Comparison of ENCODE assay signal across 7 cellular contexts in the genomic region with DNA sequence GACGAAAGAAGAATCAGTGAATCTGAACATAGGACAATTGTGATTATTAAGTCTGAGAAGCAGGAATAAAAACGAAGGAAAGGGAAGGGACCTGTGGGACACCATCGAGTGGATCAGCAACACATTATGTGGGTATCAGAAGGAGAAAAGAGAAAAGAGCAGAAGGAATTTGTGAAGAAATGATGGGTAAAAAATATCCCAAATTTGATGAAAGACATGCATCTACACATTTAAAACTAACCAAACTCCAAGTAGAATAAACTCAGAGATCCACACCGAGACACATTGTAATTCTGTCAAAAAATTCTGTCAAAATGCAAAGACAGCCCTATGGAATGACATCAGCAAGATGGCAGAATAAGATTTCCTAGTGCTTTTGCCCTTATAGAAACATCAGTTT.
"Had no signal": no experiment of that assay in that cellular context is flagged by ENCODE, and none has a peak within 500 bp of the region (broad histone marks: within the 10 kb centered on the region; RNA-seq: fewer than 3 reads in every experiment).

No MANE protein-coding gene starts in this region.

- H3K27me3 Mint-ChIP-seq: IgD-negative memory B cell had no signal

- H3K27ac ChIP-seq: HL-60, KMS-11 had no signal

- H3K4me1 Mint-ChIP-seq: IgD-negative memory B cell had no signal

- H3K36me3 Mint-ChIP-seq: IgD-negative memory B cell had no signal

- ATAC-seq: K562 had no signal

- DNase-seq: IMR-90, KBM-7, KG1 had no signal

- H3K4me3 ChIP-seq: K562 had no signal

- H3K4me3 Mint-ChIP-seq: IgD-negative memory B cell had no signal
